ENCODE assay signal across 8 cellular contexts in the genomic region with DNA sequence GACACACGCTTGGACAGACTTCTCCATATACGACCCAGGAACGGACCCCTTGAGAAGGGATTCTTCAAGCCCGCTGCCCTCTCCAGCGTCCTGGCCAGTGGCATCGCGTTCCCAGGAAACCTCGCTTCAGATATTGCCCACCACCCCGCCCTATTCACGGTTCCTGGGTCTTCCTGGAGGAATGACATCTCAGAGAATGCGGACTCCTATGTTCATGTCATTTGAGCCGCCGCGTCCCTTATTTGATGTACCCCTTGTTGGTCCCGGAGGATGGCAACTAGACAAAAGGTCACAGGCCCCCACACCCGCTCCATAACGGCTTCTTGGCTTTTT. TPM values are rescaled to one million over a fixed set of nuclear protein-coding genes. Genes with fewer than 3 reads are reported as not detected.
DNase-seq lines count a peak whose midpoint lies in the region; ATAC-seq and TF ChIP-seq lines count a peak whose summit lies in the region.

No MANE protein-coding gene starts in this region.

- ATAC-seq in activated naive CD4-positive, alpha-beta T cell treated with anti-CD3 and anti-CD28 coated beads, Interleukin-2, amount 50 U/mL, for 72 hours, result no peak
- no peak for ATAC-seq in HG03432 (IDR thresholded peaks at IDR 0.05; ENCODE audit: unreplicated experiment)
- ATAC-seq in HG03521 (IDR thresholded peaks at IDR 0.05; ENCODE audit: unreplicated experiment), result no peak

- no peaks in the 10 kb centered on the region for H3K9me3 Mint-ChIP-seq in activated T-cell treated with anti-CD3 and anti-CD28 coated beads, Interleukin-2, amount 50 U/mL, for 24 hours
- H3K9me3 Mint-ChIP-seq in activated naive CD4-positive, alpha-beta T cell treated with anti-CD3 and anti-CD28 coated beads, Interleukin-2, amount 50 U/mL, for 72 hours, result peaks cover 0 to 4% of the 10 kb centered on the region in 2 donors

- H3K9me3 ChIP-seq in suprapubic skin, result no peaks in the 10 kb centered on the region

- peaks cover 45% of the 10 kb centered on the region for H3K4me1 Mint-ChIP-seq in activated T-cell treated with anti-CD3 and anti-CD28 coated beads, Interleukin-2, amount 50 U/mL, for 24 hours (ENCODE audit: low read depth)

- H3K27ac ChIP-seq in suprapubic skin, result peak overlapping the region; percentile 90

- no peak for TF ChIP-seq EP300 in suprapubic skin (IDR thresholded peaks at IDR 0.05)

- H3K36me3 ChIP-seq in suprapubic skin, result no peaks in the 10 kb centered on the region

- no peak for TF ChIP-seq POLR2A in suprapubic skin (IDR thresholded peaks at IDR 0.05)

- no peak for TF ChIP-seq CTCF in suprapubic skin (IDR thresholded peaks at IDR 0.05)

- H3K27ac Mint-ChIP-seq in activated T-cell treated with anti-CD3 and anti-CD28 coated beads, Interleukin-2, amount 50 U/mL, for 24 hours, result peak overlapping the region; percentile 89
- peak overlapping the region; percentile 82 to 84 for H3K27ac Mint-ChIP-seq in activated naive CD4-positive, alpha-beta T cell treated with anti-CD3 and anti-CD28 coated beads, Interleukin-2, amount 50 U/mL, for 72 hours

- peaks cover 21% of the 10 kb centered on the region for H3K36me3 Mint-ChIP-seq in activated T-cell treated with anti-CD3 and anti-CD28 coated beads, Interleukin-2, amount 50 U/mL, for 24 hours (ENCODE audit: low read depth)
- H3K36me3 Mint-ChIP-seq in activated naive CD4-positive, alpha-beta T cell treated with anti-CD3 and anti-CD28 coated beads, Interleukin-2, amount 50 U/mL, for 72 hours, result peaks cover 0 to 11% of the 10 kb centered on the region in 2 donors

- H3K27me3 Mint-ChIP-seq in activated T-cell treated with anti-CD3 and anti-CD28 coated beads, Interleukin-2, amount 50 U/mL, for 24 hours, result no peaks in the 10 kb centered on the region

- H3K4me3 Mint-ChIP-seq in activated T-cell treated with anti-CD3 and anti-CD28 coated beads, Interleukin-2, amount 50 U/mL, for 24 hours, result peak overlapping the region; percentile 85

- WGBS in suprapubic skin, result 3% methylated on average over 17 of the region's 17 CpGs

- no peaks in the 10 kb centered on the region for H3K27me3 ChIP-seq in suprapubic skin

- DNase-seq in activated T-cell treated with anti-CD3 and anti-CD28 coated beads, Interleukin-2, amount 50 U/mL, for 24 hours, result no peak
- no peak for DNase-seq in activated T-cell treated with anti-CD3 and anti-CD28 coated beads, Interleukin-2, amount 50 U/mL, for 1 hour
- no peak for DNase-seq in activated naive CD4-positive, alpha-beta T cell treated with anti-CD3 and anti-CD28 coated beads, Interleukin-2, amount 50 U/mL, for 72 hours (ENCODE audit: low spot score in 2 of 2)
- DNase-seq in iPS-NIHi7 (ENCODE audit: extremely low spot score) (peak; percentile 31), suprapubic skin (ENCODE audit: low spot score in 2 of 2) (no peak), NCI-H446 (lab: John Stamatoyannopoulos, UW) (no peak)

- peak overlapping the region; percentile 100 for H3K4me3 ChIP-seq in suprapubic skin

- peaks cover 25% of the 10 kb centered on the region for H3K4me1 ChIP-seq in suprapubic skin

RNA-seq across cellular contexts. Expression of a gene that starts 0.6 kb away (rescaled TPM):
- 10 to 100 TPM; 27.5 to 42.5 TPM for total RNA-seq in activated naive CD4-positive, alpha-beta T cell treated with anti-CD3 and anti-CD28 coated beads, Interleukin-2, amount 50 U/mL, for 72 hours
- total RNA-seq in suprapubic skin, result 10 to 100 TPM; 11.6 to 55.6 (median 23.9) TPM
